In genomic region chr3:101133638-101134037, GRCh38 we compare ENCODE assay signal across 17 cellular contexts.
DNase-seq lines count a peak whose midpoint lies in the region; ATAC-seq and TF ChIP-seq lines count a peak whose summit lies in the region.
"Had no signal": no experiment of that assay in that cellular context is flagged by ENCODE, and none has a peak within 500 bp of the region (broad histone marks: within the 10 kb centered on the region; RNA-seq: fewer than 3 reads in every experiment).

No MANE protein-coding gene starts in this region.

- no peaks in the 10 kb centered on the region for H3K27me3 ChIP-seq in ACC112 (ENCODE audit: insufficient read depth, low read length)
- H3K27me3 ChIP-seq: adrenal gland, heart right ventricle, right atrium auricular region had no signal

- no peaks in the 10 kb centered on the region for H3K27me3 Mint-ChIP-seq in T-cell

- H3K27ac Mint-ChIP-seq in T-cell = peak overlapping the region; percentile 39 to 44

- ATAC-seq in GM18498 (IDR thresholded peaks at IDR 0.05; ENCODE audit: unreplicated experiment) (peak; percentile 74), HG02852 (IDR thresholded peaks at IDR 0.05; ENCODE audit: unreplicated experiment) (peak; percentile 59), T-cell (replicated peaks in 1 of 4) (no peak), HG03139 (IDR thresholded peaks at IDR 0.05; ENCODE audit: unreplicated experiment) (no peak), HG03469 (IDR thresholded peaks at IDR 0.05; ENCODE audit: unreplicated experiment) (no peak), GM18505 (IDR thresholded peaks at IDR 0.05; ENCODE audit: unreplicated experiment) (no peak)
- ATAC-seq: heart right ventricle, left colon had no signal

- H3K4me3 Mint-ChIP-seq in T-cell = peak overlapping the region; percentile 19 to 52 (median 44)

- peaks cover 0 to 8% (median 8%) of the 10 kb centered on the region in 3 donors for H3K9me3 Mint-ChIP-seq in T-cell

- H3K36me3 Mint-ChIP-seq in T-cell = peaks cover 5% of the 10 kb centered on the region

- peak overlapping the region; percentile 63 for H3K4me3 ChIP-seq in ACC112 (ENCODE audit: low read depth, low read length)
- H3K4me3 ChIP-seq: adrenal gland, heart right ventricle, right atrium auricular region had no signal

- peak overlapping the region; percentile 99 for H2AFZ ChIP-seq in ACC112 (ENCODE audit: low read length, unreplicated experiment)

- peaks cover 13 to 18% (median 15%) of the 10 kb centered on the region in 3 donors for H3K4me1 Mint-ChIP-seq in T-cell

- no peak for TF ChIP-seq POLR2A in GM18505 (IDR thresholded peaks at IDR 0.05; ENCODE audit: borderline replicate concordance, extremely low read depth, insufficient read depth, insufficient read length)

- no peaks in the 10 kb centered on the region for H3K36me3 ChIP-seq in ACC112 (ENCODE audit: insufficient read depth, low read length)
- H3K36me3 ChIP-seq: adrenal gland, heart right ventricle, right atrium auricular region, WERI-Rb-1 had no signal

- no peaks in the 10 kb centered on the region for H3K79me2 ChIP-seq in ACC112 (ENCODE audit: control insufficient read depth, insufficient read depth, low read length, unreplicated experiment)

- POLR2A ChIA-PET in T-cell (lab: Charles Lee) = interaction anchor here in 1 of 2 donors (0.6 kb wide), 1 partner anchor 71 kb away, joined by 3 read pairs; no protein-coding TSS in a partner anchor

- no peak for DNase-seq in T-cell
- DNase-seq in kidney tubule cell (ENCODE audit: low spot score) = no peak
- DNase-seq: adrenal gland; DMS79 treated with DMSO at 0.1 percent for 48 hours; heart right ventricle; left colon; NK-92 treated with Interleukin-12 subunit alpha and Interleukin-12 subunit beta, amount 100 ng/mL, for 24 hours; WERI-Rb-1 had no signal

- peaks cover 6% of the 10 kb centered on the region for H3K4me1 ChIP-seq in ACC112 (ENCODE audit: control insufficient read depth, insufficient read depth, low read length, unreplicated experiment)
- H3K4me1 ChIP-seq: adrenal gland, heart right ventricle, right atrium auricular region had no signal

- no peak overlapping the region for H3K27ac ChIP-seq in ACC112 (ENCODE audit: low read depth, low read length)
- H3K27ac ChIP-seq: adrenal gland, epithelial cell of prostate, heart right ventricle, HL-60, right atrium auricular region, WERI-Rb-1 had no signal

- CTCF ChIA-PET in T-cell (lab: Charles Lee) = no interaction called here

Comparison
In these comparisons a context has a peak if more than half of its experiments do, and no peak if none do; other contexts are left out.
1. ATAC-seq: peak in GM18498 (single experiment) and HG02852 (single experiment); none in T-cell (0 of 4), HG03139 (single experiment), HG03469 (single experiment) and GM18505 (single experiment).